ENCODE assay signal across 9 cellular contexts in genomic region chr10:73857446-73857845, GRCh38. TPM values are rescaled to one million over a fixed set of nuclear protein-coding genes. Genes with fewer than 3 reads are reported as not detected.
A peak's percentile ranks its signal among the peaks of the same experiment; 100 is the strongest.
DNase-seq lines count a peak whose midpoint lies in the region; TF ChIP-seq lines count a peak whose summit lies in the region.
"Had no signal": no experiment of that assay in that cellular context is flagged by ENCODE, and none has a peak within 500 bp of the region (broad histone marks: within the 10 kb centered on the region; RNA-seq: fewer than 3 reads in every experiment).

No MANE protein-coding gene starts in this region.

- no peak overlapping the region for H3K4me3 ChIP-seq in effector memory CD4-positive, alpha-beta T cell (ENCODE audit: insufficient read depth, low read depth, low read length, poor library complexity, severe bottlenecking)
- H3K4me3 ChIP-seq in transverse colon: no peak overlapping the region

- 76 to 81% methylated on average over 5 to 10 of the region's 10 CpGs for WGBS in transverse colon (ENCODE audit: low coverage in 1 of 2), 2 donors

- in situ Hi-C loops in transverse colon (cut with MboI; ENCODE audit: low pct_ligation_motif_present in 1 of 4, low pct_unique_long_range_greater_than_20kb in 1 of 4, low sequenced_read_pairs in 3 of 4): no loop called here

- TF ChIP-seq EP300 in transverse colon (IDR thresholded peaks at IDR 0.05; ENCODE audit: low read depth): no peak

- no peaks in the 10 kb centered on the region for H3K27me3 Mint-ChIP-seq in T-helper 1 cell treated with Interleukin-12 subunit alpha and Interleukin-12 subunit beta and Interleukin-4 antibody, amounts not matched to agents 30 μg/mL and 1 μg/mL, for 36 hours (ENCODE audit: low read depth)

- H3K36me3 ChIP-seq in effector memory CD4-positive, alpha-beta T cell (ENCODE audit: control insufficient read depth, insufficient read depth, low read length): peaks cover 41% of the 10 kb centered on the region
- H3K36me3 ChIP-seq in transverse colon: peaks cover 0 to 20% (median 9%) of the 10 kb centered on the region in 4 donors

- no peak for TF ChIP-seq CTCF in transverse colon (IDR thresholded peaks at IDR 0.05)

- H3K4me1 ChIP-seq in effector memory CD4-positive, alpha-beta T cell (ENCODE audit: control insufficient read depth, insufficient read depth, low read length, poor library complexity, severe bottlenecking): peaks cover 32% of the 10 kb centered on the region
- H3K4me1 ChIP-seq in transverse colon: peaks cover 15 to 70% (median 36%) of the 10 kb centered on the region in 4 donors

- H3K9me3 Mint-ChIP-seq in T-helper 1 cell treated with Interleukin-12 subunit alpha and Interleukin-12 subunit beta and Interleukin-4 antibody, amounts not matched to agents 30 μg/mL and 1 μg/mL, for 36 hours: no peaks in the 10 kb centered on the region

- peaks cover 40% of the 10 kb centered on the region for H3K36me3 Mint-ChIP-seq in T-helper 1 cell treated with Interleukin-12 subunit alpha and Interleukin-12 subunit beta and Interleukin-4 antibody, amounts not matched to agents 30 μg/mL and 1 μg/mL, for 36 hours (ENCODE audit: low read depth)

- peak overlapping the region; percentile 35 for H3K27ac ChIP-seq in effector memory CD4-positive, alpha-beta T cell (ENCODE audit: insufficient read depth, low read length, poor library complexity, severe bottlenecking)
- peak overlapping the region; percentile 41 to 91 (median 86) for H3K27ac ChIP-seq in transverse colon
- H3K27ac ChIP-seq: C4-2B had no signal

- intact Hi-C loops in transverse colon (cut with DNase I; ENCODE audit: low total_unique reads): no loop called here

- TF ChIP-seq POLR2A in transverse colon (IDR thresholded peaks at IDR 0.05): no peak

- H3K4me1 Mint-ChIP-seq in T-helper 1 cell treated with Interleukin-12 subunit alpha and Interleukin-12 subunit beta and Interleukin-4 antibody, amounts not matched to agents 30 μg/mL and 1 μg/mL, for 36 hours (ENCODE audit: low read depth): peaks cover 49% of the 10 kb centered on the region

- H3K9me3 ChIP-seq in effector memory CD4-positive, alpha-beta T cell (ENCODE audit: control insufficient read depth, low read length): no peaks in the 10 kb centered on the region
- H3K9me3 ChIP-seq in transverse colon: no peaks in the 10 kb centered on the region

- peak overlapping the region; percentile 59 for H3K4me3 Mint-ChIP-seq in T-helper 1 cell treated with Interleukin-12 subunit alpha and Interleukin-12 subunit beta and Interleukin-4 antibody, amounts not matched to agents 30 μg/mL and 1 μg/mL, for 36 hours

- DNase-seq in stimulated activated CD4-positive, alpha-beta T cell treated with anti-CD3 and anti-CD28 coated beads, Interleukin-1b, Interleukin-23, amount 100 ng/mL, for 48 hours: peak; percentile 54
- DNase-seq in stimulated activated CD4-positive, alpha-beta T cell treated with anti-CD3 and anti-CD28 coated beads, Interleukin-12 subunit alpha, Interleukin-12 subunit beta, amount 100 ng/mL, for 4 hours: no peak
- no peak for DNase-seq in effector memory CD4-positive, alpha-beta T cell
- DNase-seq in transverse colon (no peak), SIG-M5 (lab: John Stamatoyannopoulos, UW) (no peak), islet precursor cell (no peak)
- DNase-seq in activated effector memory CD4-positive, alpha-beta T cell treated with Interleukin-2 at 50 U/mL for 16 hours: no peak

- H3K27ac Mint-ChIP-seq in T-helper 1 cell treated with Interleukin-12 subunit alpha and Interleukin-12 subunit beta and Interleukin-4 antibody, amounts not matched to agents 30 μg/mL and 1 μg/mL, for 36 hours: peak overlapping the region; percentile 28

- H3K27me3 ChIP-seq in effector memory CD4-positive, alpha-beta T cell (replicated peaks; ENCODE audit: control insufficient read depth, insufficient read depth, low read length, poor library complexity, severe bottlenecking): no peaks in the 10 kb centered on the region
- H3K27me3 ChIP-seq in transverse colon: no peaks in the 10 kb centered on the region

RNA-seq across cellular contexts. Expression of gene CAMK2G, which starts 16.9 kb away (rescaled TPM):
- 100 to 1,000 TPM in 1 of 4 donors, 10 to 100 TPM in 3; 72.0 to 131 (median 83.0) TPM for total RNA-seq in transverse colon

RNA-seq across cellular contexts. Expression of gene NDST2, which starts 46.0 kb away (rescaled TPM):
- 10 to 100 TPM; 14.3 to 34.5 (median 22.1) TPM for total RNA-seq in transverse colon

RNA-seq across cellular contexts. Expression of gene PLAU, which starts 53.5 kb away (rescaled TPM):
- 1 to 10 TPM in 3 of 4 donors, under 1 TPM in 1; 0.75 to 8.0 (median 2.3) TPM for total RNA-seq in transverse colon
